In genomic region chr9:37423508-37423907, GRCh38 we compare ENCODE assay signal across 8 cellular contexts. TPM values are rescaled to one million over a fixed set of nuclear protein-coding genes. Genes with fewer than 3 reads are reported as not detected.
DNase-seq lines count a peak whose midpoint lies in the region; ATAC-seq and TF ChIP-seq lines count a peak whose summit lies in the region.

No MANE protein-coding gene starts in this region.

- peak overlapping the region; percentile 96 for H3K27ac Mint-ChIP-seq in activated T-cell treated with anti-CD3 and anti-CD28 coated beads, Interleukin-2, amount 50 U/mL, for 72 hours

- H3K27me3 ChIP-seq in adipocyte (replicated peaks; ENCODE audit: control insufficient read depth, insufficient read depth, low read length) (no peaks in the 10 kb centered on the region), right lobe of liver (no peaks in the 10 kb centered on the region), tibial artery (no peaks in the 10 kb centered on the region)

- H3K9ac ChIP-seq in adipocyte (ENCODE audit: low read length), result peak overlapping the region; percentile 99

- no peaks in the 10 kb centered on the region for H3K27me3 Mint-ChIP-seq in activated T-cell treated with anti-CD3 and anti-CD28 coated beads, Interleukin-2, amount 50 U/mL, for 72 hours (ENCODE audit: low read depth)

- peak overlapping the region; percentile 89 to 96 (median 91) for H3K27ac ChIP-seq in right lobe of liver
- H3K27ac ChIP-seq in tibial artery, result peak overlapping the region; percentile 75 to 86

- 38% methylated on average over 2 of the region's 2 CpGs for WGBS in right lobe of liver (ENCODE audit: insufficient coverage, low coverage, low lambda C conversion rate, missing lambda C conversion rate)

- H3K4me3 ChIP-seq in adipocyte (ENCODE audit: low read length) (peak overlapping the region; percentile 97), right lobe of liver (peak overlapping the region; percentile 80 to 94 (median 93)), tibial artery (peak overlapping the region; percentile 66 to 94)

- H3K36me3 Mint-ChIP-seq in activated T-cell treated with anti-CD3 and anti-CD28 coated beads, Interleukin-2, amount 50 U/mL, for 72 hours (ENCODE audit: insufficient read depth in 2 of 2), result peaks cover 2 to 22% of the 10 kb centered on the region in 2 donors

- no peak for ATAC-seq in activated T-cell treated with anti-CD3 and anti-CD28 coated beads, Interleukin-2, amount 50 U/mL, for 72 hours (replicated peaks in 1 of 2)
- ATAC-seq in right lobe of liver (no peak), HG03469 (IDR thresholded peaks at IDR 0.05; ENCODE audit: unreplicated experiment) (no peak), HG03342 (IDR thresholded peaks at IDR 0.05; ENCODE audit: unreplicated experiment) (no peak)

- H3K9me3 ChIP-seq in adipocyte (ENCODE audit: control insufficient read depth, low read length) (no peaks in the 10 kb centered on the region), right lobe of liver (no peaks in the 10 kb centered on the region), tibial artery (no peaks in the 10 kb centered on the region)

- DNase-seq in activated T-cell treated with anti-CD3 and anti-CD28 coated beads, Interleukin-2, amount 50 U/mL, for 72 hours, result no peak
- DNase-seq in activated T-cell treated with anti-CD3 and anti-CD28 coated beads for 4 hours (no peak), adipocyte (ENCODE audit: low read depth) (no peak), right lobe of liver (no peak), tibial artery (no peak), OCI-M2 (lab: John Stamatoyannopoulos, UW; ENCODE audit: unreplicated experiment) (no peak)

- H3K4me3 Mint-ChIP-seq in activated T-cell treated with anti-CD3 and anti-CD28 coated beads, Interleukin-2, amount 50 U/mL, for 72 hours, result peak overlapping the region; percentile 90 to 99

- intact Hi-C loops in right lobe of liver (cut with DNase I), result no loop called here
- intact Hi-C loops in tibial artery (cut with DNase I; ENCODE audit: low total_unique reads), result loop anchor here (5.0 to 10.0 kb wide), 2 partner anchors 49 to 151 kb away; partner anchors contain the start of gene FBXO10

- H3K4me1 ChIP-seq in adipocyte (ENCODE audit: control insufficient read depth, insufficient read depth, low read length) (peaks cover 30% of the 10 kb centered on the region), right lobe of liver (peaks cover 0 to 74% (median 37%) of the 10 kb centered on the region in 4 donors), tibial artery (peaks cover 0 to 27% (median 25%) of the 10 kb centered on the region in 4 donors)

- H3K36me3 ChIP-seq in adipocyte (ENCODE audit: control insufficient read depth, insufficient read depth, low read length, severe bottlenecking), result peaks cover 29% of the 10 kb centered on the region
- H3K36me3 ChIP-seq in right lobe of liver, result peaks cover 0 to 30% (median 14%) of the 10 kb centered on the region in 4 donors
- H3K36me3 ChIP-seq in tibial artery, result peaks cover 13 to 32% (median 21%) of the 10 kb centered on the region in 3 donors

- no peaks in the 10 kb centered on the region for H3K9me3 Mint-ChIP-seq in activated T-cell treated with anti-CD3 and anti-CD28 coated beads, Interleukin-2, amount 50 U/mL, for 72 hours

- peaks cover 22% of the 10 kb centered on the region for H3K4me1 Mint-ChIP-seq in activated T-cell treated with anti-CD3 and anti-CD28 coated beads, Interleukin-2, amount 50 U/mL, for 72 hours (ENCODE audit: low read depth)

- TF ChIP-seq CTCF in right lobe of liver (IDR thresholded peaks at IDR 0.05) (no peak), tibial artery (IDR thresholded peaks at IDR 0.05) (no peak)

- no peak for TF ChIP-seq POLR2A in right lobe of liver (IDR thresholded peaks at IDR 0.05)

RNA-seq across cellular contexts. Expression of gene GRHPR, which starts 1.0 kb away (rescaled TPM):
- total RNA-seq in activated T-cell treated with anti-CD3 and anti-CD28 coated beads, Interleukin-2, amount 50 U/mL, for 72 hours, result 10 to 100 TPM; 70.2 to 94.2 TPM
- 100 to 1,000 TPM; 159 to 424 (median 359) TPM for total RNA-seq in right lobe of liver

RNA-seq across cellular contexts. Expression of gene ZBTB5, which starts 41.7 kb away (rescaled TPM):
- total RNA-seq in activated T-cell treated with anti-CD3 and anti-CD28 coated beads, Interleukin-2, amount 50 U/mL, for 72 hours, result 10 to 100 TPM in 1 of 2 donors, 1 to 10 TPM in 1; 9.9 to 13.2 TPM
- total RNA-seq in right lobe of liver, result 1 to 10 TPM; 4.3 to 6.6 (median 5.5) TPM
